Comparison of ENCODE assay signal across 8 cellular contexts in the genomic region with DNA sequence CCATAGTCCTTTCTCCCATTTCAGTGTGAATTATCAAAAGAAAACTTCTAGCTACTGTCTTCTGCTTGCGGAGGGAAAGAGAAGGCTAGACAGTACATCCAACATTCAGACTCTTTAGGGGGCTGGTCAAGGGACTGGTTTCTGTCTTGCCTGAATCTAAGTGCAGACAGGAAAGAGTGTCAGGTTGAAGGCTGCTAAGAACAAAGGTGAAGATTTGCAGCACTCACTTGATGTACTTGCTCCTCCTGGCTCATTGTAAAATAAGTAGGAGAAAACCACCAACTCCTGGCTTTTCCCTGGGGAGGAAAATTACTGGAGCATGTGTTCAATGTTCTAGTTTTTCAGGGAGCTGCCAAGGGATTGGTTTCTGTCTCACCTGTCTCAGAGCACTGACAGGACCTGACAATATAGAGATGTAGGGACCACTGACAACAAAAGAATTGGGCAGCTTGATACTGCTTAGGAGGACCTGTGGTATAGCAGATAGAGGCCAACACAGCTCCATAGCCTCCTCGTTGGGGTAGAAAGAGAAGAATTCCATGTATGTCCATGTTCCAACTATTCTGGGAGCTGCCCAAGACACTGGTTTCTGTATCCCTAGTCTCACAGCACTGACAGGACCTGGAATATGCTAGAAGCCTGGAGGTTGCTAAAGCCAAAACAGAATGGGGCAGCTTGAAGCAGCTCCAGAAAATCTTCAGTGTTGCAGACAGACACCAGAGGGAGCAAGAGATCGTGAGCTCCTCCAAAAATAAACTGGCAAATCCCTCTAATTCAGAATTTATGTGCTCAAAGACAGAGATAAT. TPM values are rescaled to one million over a fixed set of nuclear protein-coding genes. Genes with fewer than 3 reads are reported as not detected.
DNase-seq lines count a peak whose midpoint lies in the region; ATAC-seq and TF ChIP-seq lines count a peak whose summit lies in the region.

No MANE protein-coding gene starts in this region.

- POLR2A ChIA-PET in T-cell (lab: Charles Lee) = no interaction called here

- H3K27ac ChIP-seq in body of pancreas (no peak overlapping the region), right lobe of liver (no peak overlapping the region)

- intact Hi-C loops in body of pancreas (cut with DNase I) = no loop called here
- intact Hi-C loops in right lobe of liver (cut with DNase I) = no loop called here

- TF ChIP-seq POLR2A in body of pancreas (IDR thresholded peaks at IDR 0.05) (no peak), right lobe of liver (IDR thresholded peaks at IDR 0.05) (no peak)

- DNase-seq in SIG-M5 treated with dmso at 0.1 percent for 504 hours (lab: John Stamatoyannopoulos, UW; ENCODE audit: unreplicated experiment) = peak; percentile 18
- no peak for DNase-seq in SIG-M5 (lab: John Stamatoyannopoulos, UW)
- DNase-seq in HuH-7 (ENCODE audit: low spot score) = peak; percentile 15
- peak; percentile 15 to 20 (median 17) for DNase-seq in body of pancreas
- DNase-seq in right lobe of liver = peak in 1 of 3 donors; percentile 46
- DNase-seq in T-cell = no peak

- 37 to 39% methylated on average over 3 of the region's 3 CpGs for WGBS in body of pancreas, 2 donors
- 40% methylated on average over 2 of the region's 3 CpGs for WGBS in right lobe of liver (ENCODE audit: insufficient coverage, low coverage, low lambda C conversion rate, missing lambda C conversion rate)

- no peaks in the 10 kb centered on the region for H3K9me3 Mint-ChIP-seq in T-cell

- H3K9me3 ChIP-seq in body of pancreas = peaks cover 0 to 3% (median 0%) of the 10 kb centered on the region in 3 donors
- H3K9me3 ChIP-seq in right lobe of liver = no peaks in the 10 kb centered on the region

- H3K4me1 Mint-ChIP-seq in T-cell = no peaks in the 10 kb centered on the region

- H3K36me3 Mint-ChIP-seq in T-cell = no peaks in the 10 kb centered on the region

- no peak overlapping the region for H3K4me3 Mint-ChIP-seq in T-cell

- H3K27me3 ChIP-seq in body of pancreas = no peaks in the 10 kb centered on the region
- no peaks in the 10 kb centered on the region for H3K27me3 ChIP-seq in right lobe of liver

- CTCF ChIA-PET in T-cell (lab: Charles Lee) = no interaction called here

- H3K4me3 ChIP-seq in body of pancreas (no peak overlapping the region), right lobe of liver (no peak overlapping the region)

- ATAC-seq in body of pancreas = peak; percentile 30
- ATAC-seq in right lobe of liver = peak; percentile 90 to 97 (median 93)
- ATAC-seq in T-cell (replicated peaks in 1 of 4) = no peak
- no peak for ATAC-seq in HG03457 (IDR thresholded peaks at IDR 0.05; ENCODE audit: unreplicated experiment)
- no peak for ATAC-seq in GM21737 (IDR thresholded peaks at IDR 0.05; ENCODE audit: unreplicated experiment)

- H3K36me3 ChIP-seq in body of pancreas (replicated peaks in 1 of 2; ENCODE audit: insufficient read depth in 1 of 2, low read depth in 2 of 2) (no peaks in the 10 kb centered on the region), right lobe of liver (no peaks in the 10 kb centered on the region)

- H3K27me3 Mint-ChIP-seq in T-cell = peaks cover 2 to 5% of the 10 kb centered on the region in 2 donors

- no peaks in the 10 kb centered on the region for H3K4me1 ChIP-seq in body of pancreas
- no peaks in the 10 kb centered on the region for H3K4me1 ChIP-seq in right lobe of liver

- H3K27ac Mint-ChIP-seq in T-cell = no peak overlapping the region

- TF ChIP-seq CTCF in body of pancreas (IDR thresholded peaks at IDR 0.05) (peak in 6 of 7 experiments; percentile 38 to 60 (median 56)), right lobe of liver (IDR thresholded peaks at IDR 0.05) (peak; percentile 58 to 81 (median 67))

RNA-seq across cellular contexts. Expression of gene MMP12, which starts 39.7 kb away (rescaled TPM):
- total RNA-seq in body of pancreas = not detected
- 1 to 10 TPM in 1 of 6 experiments, not detected in 5; 1.5 TPM for total RNA-seq in right lobe of liver
- total RNA-seq in T-cell = not detected

RNA-seq across cellular contexts. Expression of gene MMP13, which starts 41.1 kb away (rescaled TPM):
- total RNA-seq in body of pancreas (not detected), right lobe of liver (not detected), T-cell (not detected)

Comparison
In these comparisons a context has a peak if more than half of its experiments do, and no peak if none do; other contexts are left out.
1. DNase-seq: peak in SIG-M5 treated with dmso at 0.1 percent for 504 hours (single experiment), HuH-7 (single experiment) and body of pancreas (4 of 4); none in SIG-M5 (single experiment) and T-cell (0 of 34).
2. ATAC-seq: peak in body of pancreas (single experiment) and right lobe of liver (4 of 4); none in T-cell (0 of 4), HG03457 (single experiment) and GM21737 (single experiment).